Comparison of ENCODE assay signal across 8 cellular contexts in genomic region chr20:50930139-50931047, GRCh38. TPM values are rescaled to one million over a fixed set of nuclear protein-coding genes. Genes with fewer than 3 reads are reported as not detected.
DNase-seq lines count a peak whose midpoint lies in the region; ATAC-seq and TF ChIP-seq lines count a peak whose summit lies in the region.

No MANE protein-coding gene starts in this region.

- no TSS peak for BruUV-seq in OCI-LY7 (replicated peaks; lab: Mats Ljungman, UMichigan)

- ATAC-seq in body of pancreas (peak; percentile 21), HG03025 (IDR thresholded peaks at IDR 0.05; ENCODE audit: low FRiP score, unreplicated experiment) (no peak)

- H3K27me3 ChIP-seq in HAP-1 (ENCODE audit: low read depth) (no peaks in the 10 kb centered on the region), body of pancreas (no peaks in the 10 kb centered on the region), kidney epithelial cell (ENCODE audit: control insufficient read depth, insufficient read depth, low read length) (no peaks in the 10 kb centered on the region)

- in situ Hi-C loops in HAP-1 (cut with MboI; ENCODE audit: low sequenced_read_pairs): no loop called here

- no peak overlapping the region for H2AFZ ChIP-seq in OCI-LY7 (ENCODE audit: low read length)

- peaks cover 54% of the 10 kb centered on the region for H3K36me3 ChIP-seq in HAP-1 (replicated peaks)
- H3K36me3 ChIP-seq in OCI-LY7 (ENCODE audit: insufficient read depth, low read length): peaks cover 84% of the 10 kb centered on the region
- peaks cover 0 to 3% of the 10 kb centered on the region in 2 donors for H3K36me3 ChIP-seq in body of pancreas (replicated peaks in 1 of 2; ENCODE audit: insufficient read depth in 1 of 2, low read depth in 2 of 2)
- peaks cover 1% of the 10 kb centered on the region for H3K36me3 ChIP-seq in kidney epithelial cell (ENCODE audit: control insufficient read depth, insufficient read depth, low read length)

- H4K20me1 ChIP-seq in OCI-LY7 (ENCODE audit: insufficient read depth, low read length): peaks cover 23% of the 10 kb centered on the region

- H3K4me3 ChIP-seq in HAP-1 (peak overlapping the region; percentile 62), OCI-LY7 (ENCODE audit: low read depth, low read length, poor library complexity, severe bottlenecking) (peak overlapping the region; percentile 93), body of pancreas (peak overlapping the region; percentile 73 to 76), kidney epithelial cell (ENCODE audit: low read depth, low read length) (peak overlapping the region; percentile 95)

- CTCF ChIA-PET in OCI-LY7 (lab: Charles Lee; ENCODE audit: unreplicated experiment): interaction anchor here (0.6 to 2.2 kb wide), 5 partner anchors 22 to 136 kb away, joined by 3 to 8 read pairs (median 3); partner anchors contain the start of genes BCAS4, DPM1 and MOCS3

- peak overlapping the region; percentile 94 for H3K4me2 ChIP-seq in OCI-LY7 (ENCODE audit: low read length)

- H3K27ac ChIP-seq in OCI-LY7 (ENCODE audit: low read depth, low read length, poor library complexity, severe bottlenecking) (peak overlapping the region; percentile 89), body of pancreas (peak overlapping the region; percentile 95 to 100 (median 99))

- intact Hi-C loops in OCI-LY7 (cut with micrococcal nuclease; ENCODE audit: unreplicated experiment) (loop anchor here (2.0 kb wide), 2 partner anchors 28 to 200 kb away; partner anchors contain the start of genes DPM1, MOCS3 and PARD6B), body of pancreas (cut with DNase I) (no loop called here)

- peaks cover 50% of the 10 kb centered on the region for H3K79me2 ChIP-seq in OCI-LY7 (ENCODE audit: insufficient read depth, low read depth, low read length)

- H3K9me3 ChIP-seq in HAP-1 (no peaks in the 10 kb centered on the region), OCI-LY7 (ENCODE audit: low read length) (no peaks in the 10 kb centered on the region), body of pancreas (no peaks in the 10 kb centered on the region)

- TF ChIP-seq CTCF in OCI-LY7 (conservative IDR thresholded peaks at IDR 0.05; ENCODE audit: low read length): no peak
- TF ChIP-seq CTCF in body of pancreas (IDR thresholded peaks at IDR 0.05): no peak
- TF ChIP-seq CTCF in kidney epithelial cell (IDR thresholded peaks at IDR 0.05; ENCODE audit: insufficient read depth, low read length, poor library complexity, severe bottlenecking): no peak

- POLR2A ChIA-PET in OCI-LY7 (lab: Charles Lee): interaction anchor here (0.6 to 1.5 kb wide), 14 partner anchors 17 to 1258 kb away, joined by 3 to 6 read pairs (median 3); partner anchors contain the start of gene BCAS4

- no peaks in the 10 kb centered on the region for H3K9me2 ChIP-seq in OCI-LY7 (ENCODE audit: insufficient read depth, low read length)

- H3K4me1 ChIP-seq in HAP-1 (peaks cover 46% of the 10 kb centered on the region), OCI-LY7 (ENCODE audit: insufficient read depth, low read length, poor library complexity, severe bottlenecking) (peaks cover 51% of the 10 kb centered on the region), body of pancreas (peaks cover 45% of the 10 kb centered on the region)

- TF ChIP-seq POLR2A in body of pancreas (IDR thresholded peaks at IDR 0.05): peak in 1 of 3 donors; percentile 7

- 0 to 1% methylated on average over 6 to 73 of the region's 97 CpGs for WGBS in body of pancreas, 2 donors

- DNase-seq in D341Med (ENCODE audit: low spot score): peak; percentile 55
- peak; percentile 34 to 49 for DNase-seq in HAP-1 (ENCODE audit: low spot score in 2 of 2)
- peak; percentile 53 for DNase-seq in OCI-LY7 (ENCODE audit: low spot score)
- DNase-seq in body of pancreas: peak; percentile 21 to 45 (median 34)
- DNase-seq in kidney epithelial cell (ENCODE audit: low read depth): no peak
- DNase-seq in stimulated activated CD4-positive, alpha-beta T cell treated with anti-CD3 and anti-CD28 coated beads, Interleukin-4, amount 100 ng/mL, for 48 hours (ENCODE audit: low read depth in 2 of 2): peak; percentile 14 to 19
- no peak for DNase-seq in NCI-H1436 treated with DMSO at 0.1 percent for 48 hours (lab: John Stamatoyannopoulos, UW)

RNA-seq across cellular contexts. Expression of gene ADNP, which starts 0.8 kb away (rescaled TPM):
- total RNA-seq in OCI-LY7 (2014; rRNA removed; shearing (Covaris generic)): 51.5 and 58.6 TPM in 2 replicates
- 94.9 and 105 TPM in 2 replicates for total RNA-seq in OCI-LY7 (2022)
- total RNA-seq in body of pancreas: 10 to 100 TPM; 28.0 to 28.7 TPM
- 45.4 and 59.7 TPM in 2 replicates for total RNA-seq in kidney epithelial cell

RNA-seq across cellular contexts. Expression of gene DPM1, which starts 27.9 kb away (rescaled TPM):
- 60.2 and 70.1 TPM in 2 replicates for total RNA-seq in OCI-LY7 (2014; rRNA removed; shearing (Covaris generic))
- total RNA-seq in OCI-LY7 (2022) (68.2 and 71.2 TPM in 2 replicates), body of pancreas (10 to 100 TPM; 18.1 to 32.7 TPM), kidney epithelial cell (69.4 and 73.3 TPM in 2 replicates)

RNA-seq across cellular contexts. Expression of gene MOCS3, which starts 28.2 kb away (rescaled TPM):
- total RNA-seq in OCI-LY7 (2014; rRNA removed; shearing (Covaris generic)): 4.8 and 7.7 TPM in 2 replicates
- total RNA-seq in OCI-LY7 (2022) (5.6 and 5.8 TPM in 2 replicates), body of pancreas (1 to 10 TPM; 2.9 to 3.0 TPM), kidney epithelial cell (9.5 and 10.0 TPM in 2 replicates)

Comparison
In these comparisons a context has a peak if more than half of its experiments do, and no peak if none do; other contexts are left out.
1. DNase-seq: peak in D341Med (single experiment), HAP-1 (2 of 2), OCI-LY7 (single experiment), body of pancreas (4 of 4) and stimulated activated CD4-positive, alpha-beta T cell treated with anti-CD3 and anti-CD28 coated beads, Interleukin-4, amount 100 ng/mL, for 48 hours (2 of 2); none in kidney epithelial cell (single experiment) and NCI-H1436 treated with DMSO at 0.1 percent for 48 hours (single experiment).
2. Peak in every context shown above with its lines, with median percentiles within 50 percentile points of each other: H3K4me3 ChIP-seq.